ENCODE assay signal across 8 cellular contexts in the genomic region with DNA sequence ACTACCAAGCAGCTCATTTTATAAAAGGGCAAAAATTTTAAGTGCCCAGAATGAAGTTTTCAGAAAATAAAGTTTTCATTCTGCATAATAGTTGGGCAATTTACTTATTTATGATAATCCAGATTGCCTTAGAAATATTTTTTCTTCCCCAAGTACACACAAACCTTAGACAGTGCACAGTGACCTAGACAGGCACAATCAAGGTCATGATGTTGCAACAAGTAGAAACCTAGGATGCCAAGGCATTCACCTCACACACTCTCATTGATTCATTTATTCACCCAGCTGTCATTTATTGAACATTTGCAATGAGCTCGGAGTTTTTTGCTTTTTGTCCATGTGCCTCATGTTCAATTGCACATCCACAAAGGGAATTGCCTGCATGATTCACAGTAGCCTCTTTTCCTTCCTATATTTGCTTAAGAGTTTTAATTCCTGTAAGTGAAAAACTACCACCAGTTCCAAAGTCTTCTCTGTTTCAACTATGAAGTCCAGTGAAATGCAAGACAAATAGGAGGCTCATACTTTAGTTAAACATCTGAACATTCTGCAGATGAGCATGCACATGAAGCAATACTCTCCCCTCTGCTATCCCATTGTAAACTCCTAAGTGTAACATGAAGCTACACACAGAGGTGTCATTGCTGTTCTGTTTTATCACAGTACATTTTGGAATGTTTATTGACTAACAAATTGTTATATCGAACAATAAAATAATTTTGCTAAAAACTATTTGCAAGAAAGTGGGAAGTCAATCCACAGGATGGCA.
"Had no signal": no experiment of that assay in that cellular context is flagged by ENCODE, and none has a peak within 500 bp of the region (broad histone marks: within the 10 kb centered on the region; RNA-seq: fewer than 3 reads in every experiment).

No MANE protein-coding gene starts in this region.

- H3K4me3 ChIP-seq: GM12878 had no signal

- ATAC-seq: GM12878 had no signal

- DNase-seq: GDM1, GF-D8 had no signal

- FAIRE-seq: G401.6, GM12878, GM12891, GM12892, GM18507, GM19239 had no signal
